In genomic region chr10:112166800-112167199, GRCh38 we compare ENCODE assay signal across 1 cellular context.
TF ChIP-seq lines count a peak whose summit lies in the region.

No MANE protein-coding gene starts in this region.

TF ChIP-seq in GM12878, 131 proteins besides CTCF, POLR2A, EP300 and RAD21 (continued from another document):
- TF ChIP-seq BCL3 (IDR thresholded peaks at IDR 0.05; ENCODE audit: borderline replicate concordance, insufficient read depth, low read depth, low read length, poor library complexity, severe bottlenecking), result peak; percentile 69
TF ChIP-seq in GM12878: peak in this region for 1.
